ENCODE assay signal across 38 cellular contexts in genomic region chr16:5838071-5838470, GRCh38.
"Had no signal": no experiment of that assay in that cellular context is flagged by ENCODE, and none has a peak within 500 bp of the region (broad histone marks: within the 10 kb centered on the region; RNA-seq: fewer than 3 reads in every experiment).

No MANE protein-coding gene starts in this region.

- H3K27ac ChIP-seq: adrenal gland, body of pancreas, brain microvascular endothelial cell, cardiac muscle cell, WERI-Rb-1 had no signal

- H3K4me3 ChIP-seq: adrenal gland, body of pancreas, cardiac muscle cell had no signal

- H3K27ac Mint-ChIP-seq: activated CD4-positive, alpha-beta memory T cell treated with anti-CD3 and anti-CD28 coated beads for 36 hours; activated CD4-positive, alpha-beta T cell treated with anti-CD3 and anti-CD28 coated beads for 36 hours; activated CD8-positive, alpha-beta T cell treated with anti-CD3 and anti-CD28 coated beads for 36 hours; activated naive CD4-positive, alpha-beta T cell treated with anti-CD3 and anti-CD28 coated beads for 36 hours; activated naive CD4-positive, alpha-beta T cell treated with anti-CD3 and anti-CD28 coated beads, Interleukin-2, amount 50 U/mL, for 72 hours; activated naive CD8-positive, alpha-beta T cell treated with anti-CD3 and anti-CD28 coated beads for 36 hours; activated T-cell treated with anti-CD3 and anti-CD28 coated beads, Interleukin-2, amount 50 U/mL, for 72 hours; activated T-helper 1 cell treated with anti-CD3 and anti-CD28 coated beads, Interleukin-12 subunit alpha, Interleukin-12 subunit beta, Interleukin-2, Interleukin-4 antibody, amounts not matched to agents 30 ng/mL and 10 ng/mL and 1 ng/mL, durations not matched to agents 14 hours and 24 hours and 36 hours; activated T-helper 17 cell treated with anti-CD3 and anti-CD28 coated beads, Interleukin-2, amount 50 U/mL, for 72 hours; T-helper 1 cell treated with Interleukin-12 subunit alpha and Interleukin-12 subunit beta and Interleukin-4 antibody, amounts not matched to agents 30 μg/mL and 1 μg/mL, for 36 hours; T-helper 2 cell treated with Interferon-gamma antibody and Interleukin-4, amounts not matched to agents 5 μg/mL and 100 μg/mL, for 36 hours; WTC11 had no signal

- H3K36me3 Mint-ChIP-seq: activated CD4-positive, alpha-beta memory T cell treated with anti-CD3 and anti-CD28 coated beads for 36 hours; activated naive CD4-positive, alpha-beta T cell treated with anti-CD3 and anti-CD28 coated beads, Interleukin-2, amount 50 U/mL, for 72 hours; activated naive CD8-positive, alpha-beta T cell treated with anti-CD3 and anti-CD28 coated beads for 36 hours had no signal

- H3K9me3 Mint-ChIP-seq: activated CD8-positive, alpha-beta T cell treated with anti-CD3 and anti-CD28 coated beads for 36 hours had no signal

- H3K36me3 ChIP-seq: adrenal gland, brain microvascular endothelial cell, cardiac muscle cell, WERI-Rb-1 had no signal

- H3K4me1 ChIP-seq: adrenal gland, body of pancreas had no signal

- H3K9me3 ChIP-seq: adrenal gland, body of pancreas had no signal

- H3K27me3 Mint-ChIP-seq: activated CD4-positive, alpha-beta memory T cell treated with anti-CD3 and anti-CD28 coated beads for 36 hours; activated CD4-positive, alpha-beta T cell treated with anti-CD3 and anti-CD28 coated beads for 36 hours; activated CD8-positive, alpha-beta T cell treated with anti-CD3 and anti-CD28 coated beads for 36 hours; activated T-helper 17 cell treated with anti-CD3 and anti-CD28 coated beads, Interleukin-2, amount 50 U/mL, for 72 hours had no signal

- H3K4me1 Mint-ChIP-seq: activated CD4-positive, alpha-beta T cell treated with anti-CD3 and anti-CD28 coated beads for 36 hours; activated naive CD8-positive, alpha-beta T cell treated with anti-CD3 and anti-CD28 coated beads for 36 hours; activated T-helper 17 cell treated with anti-CD3 and anti-CD28 coated beads, Interleukin-2, amount 50 U/mL, for 72 hours; WTC11 had no signal

- ATAC-seq: activated CD4-positive, alpha-beta T cell treated with anti-CD3 and anti-CD28 coated beads for 36 hours; activated CD4-positive, CD25-positive, alpha-beta regulatory T cell treated with anti-CD3 and anti-CD28 coated beads, Interleukin-2, amount 50 U/mL, for 24 hours; activated CD8-positive, alpha-beta T cell treated with anti-CD3 and anti-CD28 coated beads for 36 hours; activated naive CD4-positive, alpha-beta T cell treated with anti-CD3 and anti-CD28 coated beads, Interleukin-2, amount 50 U/mL, for 72 hours; activated T-cell treated with anti-CD3 and anti-CD28 coated beads, Interleukin-2, amount 50 U/mL, for 4 hours; activated T-cell treated with anti-CD3 and anti-CD28 coated beads, Interleukin-2, amount 50 U/mL, for 72 hours; activated T-helper 17 cell treated with anti-CD3 and anti-CD28 coated beads, Interleukin-2, amount 50 U/mL, for 72 hours; body of pancreas; WTC11 had no signal

- DNase-seq: activated CD4-positive, alpha-beta memory T cell treated with anti-CD3 and anti-CD28 coated beads for 36 hours; activated CD4-positive, alpha-beta T cell treated with anti-CD3 and anti-CD28 coated beads for 1 hour; activated CD4-positive, alpha-beta T cell treated with anti-CD3 and anti-CD28 coated beads for 36 hours; activated CD4-positive, alpha-beta T cell treated with anti-CD3 and anti-CD28 coated beads for 48 hours; activated CD4-positive, alpha-beta T cell treated with anti-CD3 and anti-CD28 coated beads, Interleukin-2, amount 50 U/mL, for 1 hour; activated CD4-positive, alpha-beta T cell treated with anti-CD3 and anti-CD28 coated beads, Interleukin-2, amount 50 U/mL, for 4 hours; activated CD4-positive, CD25-positive, alpha-beta regulatory T cell; activated CD8-positive, alpha-beta memory T cell treated with anti-CD3 and anti-CD28 coated beads, Interleukin-2, amount 50 U/mL, for 4 hours; activated CD8-positive, alpha-beta T cell treated with anti-CD3 and anti-CD28 coated beads for 36 hours; activated effector memory CD4-positive, alpha-beta T cell treated with anti-CD3 and anti-CD28 coated beads, Interleukin-2, amount 50 U/mL, for 16 hours; activated gamma-delta T cell treated with Interleukin-2 at 50 U/mL for 16 hours; activated naive CD4-positive, alpha-beta T cell; activated naive CD4-positive, alpha-beta T cell treated with anti-CD3 and anti-CD28 coated beads for 36 hours; activated naive CD4-positive, alpha-beta T cell treated with anti-CD3 and anti-CD28 coated beads, Interleukin-2, amount 50 U/mL, for 16 hours; activated naive CD8-positive, alpha-beta T cell treated with anti-CD3 and anti-CD28 coated beads for 36 hours; activated T-cell treated with anti-CD3 and anti-CD28 coated beads for 4 hours; activated T-cell treated with anti-CD3 and anti-CD28 coated beads, Interleukin-2, amount 50 U/mL, for 1 hour; activated T-cell treated with anti-CD3 and anti-CD28 coated beads, Interleukin-2, amount 50 U/mL, for 4 hours; activated T-cell treated with anti-CD3 and anti-CD28 coated beads, Interleukin-2, amount 50 U/mL, for 72 hours; adrenal gland; amniotic stem cell; aorta; body of pancreas; brain microvascular endothelial cell; central memory CD4-positive, alpha-beta T cell; SW 1271; T-helper 1 cell; T-helper 2 cell; T-helper 9 cell; WERI-Rb-1 had no signal

- H3K4me3 Mint-ChIP-seq: activated CD4-positive, alpha-beta memory T cell treated with anti-CD3 and anti-CD28 coated beads for 36 hours; activated CD4-positive, alpha-beta T cell treated with anti-CD3 and anti-CD28 coated beads for 36 hours; activated CD8-positive, alpha-beta T cell treated with anti-CD3 and anti-CD28 coated beads for 36 hours; activated naive CD4-positive, alpha-beta T cell treated with anti-CD3 and anti-CD28 coated beads for 36 hours; activated naive CD8-positive, alpha-beta T cell treated with anti-CD3 and anti-CD28 coated beads for 36 hours; activated T-cell treated with anti-CD3 and anti-CD28 coated beads, Interleukin-2, amount 50 U/mL, for 4 hours; activated T-cell treated with anti-CD3 and anti-CD28 coated beads, Interleukin-2, amount 50 U/mL, for 72 hours; activated T-helper 1 cell treated with anti-CD3 and anti-CD28 coated beads, Interleukin-12 subunit alpha, Interleukin-12 subunit beta, Interleukin-2, Interleukin-4 antibody, amounts not matched to agents 30 ng/mL and 10 ng/mL and 1 ng/mL, durations not matched to agents 14 hours and 24 hours and 36 hours; activated T-helper 17 cell treated with anti-CD3 and anti-CD28 coated beads, Interleukin-2, amount 50 U/mL, for 72 hours; T-helper 1 cell treated with Interleukin-12 subunit alpha and Interleukin-12 subunit beta and Interleukin-4 antibody, amounts not matched to agents 30 μg/mL and 1 μg/mL, for 36 hours; T-helper 2 cell treated with Interferon-gamma antibody and Interleukin-4, amounts not matched to agents 5 μg/mL and 100 μg/mL, for 36 hours; WTC11 had no signal

- H3K27me3 ChIP-seq: adrenal gland, body of pancreas, brain microvascular endothelial cell, cardiac muscle cell had no signal
